ENCODE assay signal across 9 cellular contexts in the genomic region with DNA sequence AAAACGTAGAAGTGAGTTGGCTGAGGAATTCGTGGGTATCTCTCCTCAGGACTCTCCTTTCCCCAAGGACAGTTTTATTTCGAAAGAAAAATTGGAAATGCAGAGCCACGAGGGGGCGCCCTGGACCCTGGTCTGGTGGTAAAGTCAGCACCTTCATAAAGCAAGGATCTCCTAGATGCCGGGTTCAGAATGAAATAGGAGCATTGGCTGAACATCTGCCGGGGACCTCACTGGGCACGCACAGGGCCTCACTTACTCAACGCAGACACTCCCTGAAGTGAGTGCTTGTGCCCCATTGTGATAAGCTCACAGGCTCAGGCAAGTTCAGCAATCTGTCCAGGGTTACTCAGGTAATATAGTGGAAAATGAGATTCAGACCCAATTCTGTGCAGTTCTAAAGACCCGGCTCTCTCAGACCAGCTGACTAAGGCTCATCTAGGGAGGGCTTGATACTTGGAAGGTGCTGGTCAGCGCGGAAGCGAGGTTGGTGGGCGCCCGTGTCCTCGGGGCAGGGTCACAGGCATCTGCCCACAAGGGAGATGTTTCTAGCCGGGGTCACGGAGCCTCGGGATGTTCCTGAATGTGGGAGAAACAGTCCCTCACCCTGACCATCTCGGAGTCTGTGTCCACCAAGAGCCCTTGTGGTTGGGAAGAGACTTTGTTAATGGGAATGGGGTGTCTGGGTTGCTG. TPM values are rescaled to one million over a fixed set of nuclear protein-coding genes. Genes with fewer than 3 reads are reported as not detected.
DNase-seq lines count a peak whose midpoint lies in the region; ATAC-seq and TF ChIP-seq lines count a peak whose summit lies in the region.
"Had no signal": no experiment of that assay in that cellular context is flagged by ENCODE, and none has a peak within 500 bp of the region (broad histone marks: within the 10 kb centered on the region; RNA-seq: fewer than 3 reads in every experiment).

No MANE protein-coding gene starts in this region.

- 0% methylated on average over 2 of the region's 20 CpGs; no CpG with 5 or more reads in 1 of the 2 experiments for WGBS in IMR-90 (ENCODE audit: extremely low coverage in 2 of 2, insufficient read length in 1 of 2), 2 experiments

- ATAC-seq in IMR-90 (ENCODE audit: low read depth) (peak; percentile 82), GM18505 (IDR thresholded peaks at IDR 0.05; ENCODE audit: unreplicated experiment) (no peak), GM21423 (IDR thresholded peaks at IDR 0.05; ENCODE audit: unreplicated experiment) (no peak)
- peak in 1 of 2 donors; percentile 25 for ATAC-seq in activated T-cell treated with anti-CD3 and anti-CD28 coated beads, Interleukin-2, amount 50 U/mL, for 4 hours

- in situ Hi-C loops in IMR-90 (cut with MboI; ENCODE audit: low sequenced_read_pairs): loop anchor here (10.0 kb wide), 1 partner anchor 301 kb away; no protein-coding TSS in a partner anchor

- no peak overlapping the region for H3K14ac ChIP-seq in IMR-90 (replicated peaks; ENCODE audit: low read depth, low read length)

- TF ChIP-seq CTCF in IMR-90 (conservative IDR thresholded peaks at IDR 0.05; ENCODE audit: low read depth, low read length) (peak; percentile 72), OCI-LY1 (IDR thresholded peaks at IDR 0.05; ENCODE audit: low read length) (peak; percentile 75)

- no peaks in the 10 kb centered on the region for H3K9me1 ChIP-seq in IMR-90 (ENCODE audit: insufficient read depth, low read length)

- intact Hi-C loops in IMR-90 (cut with micrococcal nuclease): loop anchor here (1.0 to 10.0 kb wide), 2 partner anchors 295 to 931 kb away; a partner anchor contains a TSS

- H4K5ac ChIP-seq in IMR-90 (ENCODE audit: low read depth, low read length): no peak overlapping the region

- no peaks in the 10 kb centered on the region for H4K20me1 ChIP-seq in IMR-90 (ENCODE audit: insufficient read depth, low read length)
- no peaks in the 10 kb centered on the region for H4K20me1 ChIP-seq in OCI-LY1 (ENCODE audit: insufficient read depth, low read length)

- H3K4me1 Mint-ChIP-seq in activated T-cell treated with anti-CD3 and anti-CD28 coated beads, Interleukin-2, amount 50 U/mL, for 4 hours (ENCODE audit: low read depth): peaks cover 5% of the 10 kb centered on the region

- H2BK20ac ChIP-seq in IMR-90 (ENCODE audit: low read depth, low read length): no peak overlapping the region

- H3K4ac ChIP-seq in IMR-90 (ENCODE audit: low read depth, low read length): no peak overlapping the region

- DNase-seq in DMS153 (lab: John Stamatoyannopoulos, UW): peak; percentile 55
- DNase-seq in IMR-90: peak; percentile 42
- peak; percentile 36 for DNase-seq in activated T-cell treated with anti-CD3 and anti-CD28 coated beads, Interleukin-2, amount 50 U/mL, for 4 hours
- peak; percentile 18 for DNase-seq in glomerular endothelial cell (ENCODE audit: extremely low read depth, low read depth, low spot score)
- peak; percentile 35 for DNase-seq in renal cortical epithelial cell (ENCODE audit: low read depth)

- H2BK5ac ChIP-seq in IMR-90 (ENCODE audit: low read depth, low read length, poor library complexity, severe bottlenecking): no peak overlapping the region

- H4K91ac ChIP-seq in IMR-90 (ENCODE audit: insufficient read depth, low read depth, low read length): no peak overlapping the region

- CTCF ChIA-PET in IMR-90 (lab: Yijun Ruan, JAX): no interaction called here

- no peak overlapping the region for H2AK9ac ChIP-seq in IMR-90 (replicated peaks; ENCODE audit: low read depth, low read length, poor library complexity)

- no peaks in the 10 kb centered on the region for H3K9me2 ChIP-seq in OCI-LY1 (ENCODE audit: low read depth, low read length)

- H2AFZ ChIP-seq in IMR-90 (replicated peaks; ENCODE audit: low read length, poor library complexity) (peak overlapping the region; percentile 44), OCI-LY1 (ENCODE audit: low read length) (no peak overlapping the region)

- H3K27me3 ChIP-seq in IMR-90 (ENCODE audit: control insufficient read depth, insufficient read depth, low read length): peaks cover 50% of the 10 kb centered on the region
- no peaks in the 10 kb centered on the region for H3K27me3 ChIP-seq in OCI-LY1 (ENCODE audit: insufficient read depth, low read length)

- H3K9me3 ChIP-seq in IMR-90 (ENCODE audit: control insufficient read depth, insufficient read depth, low read length): no peaks in the 10 kb centered on the region
- H3K9me3 ChIP-seq in OCI-LY1 (ENCODE audit: low read length): no peaks in the 10 kb centered on the region

- no peaks in the 10 kb centered on the region for H3K36me3 Mint-ChIP-seq in activated T-cell treated with anti-CD3 and anti-CD28 coated beads, Interleukin-2, amount 50 U/mL, for 4 hours (ENCODE audit: insufficient read depth)

- dilution Hi-C loops in IMR-90 (cut with HindIII; ENCODE audit: low sequenced_read_pairs, unreplicated experiment): no loop called here

- H3K27me3 Mint-ChIP-seq in activated T-cell treated with anti-CD3 and anti-CD28 coated beads, Interleukin-2, amount 50 U/mL, for 4 hours (ENCODE audit: low read depth): peaks cover 40% of the 10 kb centered on the region

- TF ChIP-seq RAD21 in IMR-90 (IDR thresholded peaks at IDR 0.05; ENCODE audit: low read length): peak; percentile 50

- H3K4me2 ChIP-seq in IMR-90 (ENCODE audit: low read depth, low read length) (no peak overlapping the region), OCI-LY1 (ENCODE audit: low read length) (no peak overlapping the region)

- H3K4me1 ChIP-seq in IMR-90 (ENCODE audit: control insufficient read depth, insufficient read depth, low read length): no peaks in the 10 kb centered on the region
- no peaks in the 10 kb centered on the region for H3K4me1 ChIP-seq in OCI-LY1 (ENCODE audit: insufficient read depth, low read length, severe bottlenecking)

- H3K18ac ChIP-seq in IMR-90 (ENCODE audit: low read depth, low read length): no peak overlapping the region

- TF ChIP-seq POLR2A in IMR-90 (IDR thresholded peaks at IDR 0.05; ENCODE audit: low read depth, low read length) (no peak), GM18505 (IDR thresholded peaks at IDR 0.05; ENCODE audit: borderline replicate concordance, extremely low read depth, insufficient read depth, insufficient read length) (no peak)

- no peak overlapping the region for H2BK120ac ChIP-seq in IMR-90 (ENCODE audit: low read depth, low read length)

- H3K79me2 ChIP-seq in OCI-LY1 (ENCODE audit: insufficient read depth, low read length): no peaks in the 10 kb centered on the region

- no peak overlapping the region for H2BK15ac ChIP-seq in IMR-90 (ENCODE audit: low read depth, low read length)

- H3K4me3 ChIP-seq in IMR-90 (ENCODE audit: insufficient read depth, low read depth, low read length) (no peak overlapping the region), OCI-LY1 (ENCODE audit: low read depth, low read length, poor library complexity, severe bottlenecking) (no peak overlapping the region)

- no peak overlapping the region for H3K23ac ChIP-seq in IMR-90 (ENCODE audit: low read depth, low read length)

- no peak overlapping the region for H3K4me3 Mint-ChIP-seq in activated T-cell treated with anti-CD3 and anti-CD28 coated beads, Interleukin-2, amount 50 U/mL, for 4 hours
- H3K4me3 Mint-ChIP-seq: T-helper 1 cell treated with Interleukin-12 subunit alpha and Interleukin-12 subunit beta and Interleukin-4 antibody, amounts not matched to agents 30 μg/mL and 1 μg/mL, for 36 hours had no signal

- H3K9ac ChIP-seq in IMR-90 (ENCODE audit: low read depth, low read length): no peak overlapping the region
- H3K9ac ChIP-seq in OCI-LY1 (ENCODE audit: low read length): no peak overlapping the region

- no peaks in the 10 kb centered on the region for H3K9me3 Mint-ChIP-seq in activated T-cell treated with anti-CD3 and anti-CD28 coated beads, Interleukin-2, amount 50 U/mL, for 4 hours
- H3K9me3 Mint-ChIP-seq: T-helper 1 cell treated with Interleukin-12 subunit alpha and Interleukin-12 subunit beta and Interleukin-4 antibody, amounts not matched to agents 30 μg/mL and 1 μg/mL, for 36 hours had no signal

- POLR2A ChIA-PET in IMR-90 (lab: Charles Lee; ENCODE audit: unreplicated experiment): no interaction called here

- no peak overlapping the region for H2AK5ac ChIP-seq in IMR-90 (ENCODE audit: low read depth, low read length)

- H3F3A ChIP-seq in OCI-LY1 (ENCODE audit: insufficient read depth, low read length): no peaks in the 10 kb centered on the region

- H3K79me1 ChIP-seq in IMR-90 (ENCODE audit: low read depth in 1 of 2, low read length in 2 of 2): no peaks in the 10 kb centered on the region

- H3K36me3 ChIP-seq in IMR-90 (ENCODE audit: control insufficient read depth, insufficient read depth, low read length): no peaks in the 10 kb centered on the region
- H3K36me3 ChIP-seq in OCI-LY1 (ENCODE audit: insufficient read depth, low read length): no peaks in the 10 kb centered on the region

- H3K27ac ChIP-seq in IMR-90 (ENCODE audit: insufficient read depth, low read length): no peak overlapping the region
- H3K27ac ChIP-seq in OCI-LY1 (ENCODE audit: low read depth, low read length, poor library complexity, severe bottlenecking): no peak overlapping the region

- no peak overlapping the region for H4K8ac ChIP-seq in IMR-90 (ENCODE audit: low read depth in 2 of 2, low read length in 2 of 2)

- BruUV-seq in IMR-90 (replicated peaks; lab: Mats Ljungman, UMichigan): no TSS peak

- H3K56ac ChIP-seq in IMR-90 (ENCODE audit: extremely low read depth, insufficient read depth, low read length): no peak overlapping the region

TF ChIP-seq in IMR-90, 13 proteins besides CTCF, POLR2A, EP300 and RAD21:
- peak; percentile 69 for TF ChIP-seq SMC3 (IDR thresholded peaks at IDR 0.05; ENCODE audit: low read depth, low read length)
- TF ChIP-seq MXI1 (IDR thresholded peaks at IDR 0.05; ENCODE audit: borderline replicate concordance, low read depth, low read length): no peak
TF ChIP-seq in IMR-90: peak in this region for 1.

RNA-seq across cellular contexts. Expression of a gene that starts 55.7 kb away (rescaled TPM):
- total RNA-seq in IMR-90 (2012; rRNA removed) (14.7 and 21.1 TPM in 2 replicates), glomerular endothelial cell (14.9 and 19.5 TPM in 2 replicates), renal cortical epithelial cell (10.9 and 15.6 TPM in 2 replicates)
- 6.4 and 6.8 TPM in 2 replicates for polyA plus RNA-seq in IMR-90 (2012; rRNA removed)
- 2.9 and 4.0 TPM in 2 replicates for polyA plus RNA-seq in IMR-90 (2012; cell fraction: cytosol; rRNA removed)
- 10.0 and 112 TPM in 2 replicates for polyA plus RNA-seq in IMR-90 (2012; cell fraction: nucleus; rRNA removed; ENCODE audit: low replicate concordance)
- total RNA-seq in activated T-cell treated with anti-CD3 and anti-CD28 coated beads, Interleukin-2, amount 50 U/mL, for 4 hours: 10 to 100 TPM; 20.3 to 23.5 (median 21.2) TPM
